ENCODE assay signal across 1 cellular context in the genomic region with DNA sequence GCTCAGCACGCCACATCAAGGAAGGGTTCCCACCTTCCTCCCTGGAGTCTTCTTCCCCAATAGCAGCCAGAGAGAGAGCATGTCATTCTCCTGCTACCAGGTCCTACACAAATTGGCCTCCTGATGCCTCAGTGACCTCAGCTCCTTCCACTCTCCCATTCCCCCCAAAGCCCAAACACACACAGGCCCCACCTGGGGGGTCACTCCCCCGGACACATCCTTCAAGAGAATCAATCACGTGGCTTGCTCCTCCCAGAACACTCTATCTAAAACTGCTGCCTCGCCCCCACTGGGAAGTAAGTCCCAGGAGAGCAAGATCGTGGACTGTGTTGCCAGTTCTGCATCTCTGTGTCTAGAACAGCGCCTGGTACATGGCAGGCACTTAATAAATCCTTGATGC.
TF ChIP-seq lines count a peak whose summit lies in the region.

No MANE protein-coding gene starts in this region.

TF ChIP-seq in IMR-90, 13 proteins besides CTCF, POLR2A, EP300 and RAD21:
- TF ChIP-seq SMC3 (IDR thresholded peaks at IDR 0.05; ENCODE audit: low read depth, low read length) (no peak), RCOR1 (IDR thresholded peaks at IDR 0.05; ENCODE audit: insufficient replicate concordance, low read length) (no peak), MAFK (IDR thresholded peaks at IDR 0.05; ENCODE audit: low read depth, low read length) (no peak), CHD1 (IDR thresholded peaks at IDR 0.05; ENCODE audit: low read depth, low read length) (no peak), RFX5 (IDR thresholded peaks at IDR 0.05; ENCODE audit: low read depth, low read length) (no peak), NFE2L2 (IDR thresholded peaks at IDR 0.05; ENCODE audit: low read depth, low read length) (no peak), BHLHE40 (IDR thresholded peaks at IDR 0.05; ENCODE audit: low read depth, low read length) (no peak), MAZ (IDR thresholded peaks at IDR 0.05; ENCODE audit: borderline replicate concordance, low read depth, low read length) (no peak), FOS (IDR thresholded peaks at IDR 0.05; ENCODE audit: low read depth, low read length) (no peak), CEBPB (IDR thresholded peaks at IDR 0.05; ENCODE audit: low read depth, low read length) (no peak), MXI1 (IDR thresholded peaks at IDR 0.05; ENCODE audit: borderline replicate concordance, low read depth, low read length) (no peak)
- TF ChIP-seq, protein P1, sequence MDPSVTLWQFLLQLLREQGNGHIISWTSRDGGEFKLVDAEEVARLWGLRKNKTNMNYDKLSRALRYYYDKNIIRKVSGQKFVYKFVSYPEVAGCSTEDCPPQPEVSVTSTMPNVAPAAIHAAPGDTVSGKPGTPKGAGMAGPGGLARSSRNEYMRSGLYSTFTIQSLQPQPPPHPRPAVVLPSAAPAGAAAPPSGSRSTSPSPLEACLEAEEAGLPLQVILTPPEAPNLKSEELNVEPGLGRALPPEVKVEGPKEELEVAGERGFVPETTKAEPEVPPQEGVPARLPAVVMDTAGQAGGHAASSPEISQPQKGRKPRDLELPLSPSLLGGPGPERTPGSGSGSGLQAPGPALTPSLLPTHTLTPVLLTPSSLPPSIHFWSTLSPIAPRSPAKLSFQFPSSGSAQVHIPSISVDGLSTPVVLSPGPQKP (IDR thresholded peaks at IDR 0.05; ENCODE audit: borderline replicate concordance, low read depth, low read length) = no peak
- TF ChIP-seq, protein P2, sequence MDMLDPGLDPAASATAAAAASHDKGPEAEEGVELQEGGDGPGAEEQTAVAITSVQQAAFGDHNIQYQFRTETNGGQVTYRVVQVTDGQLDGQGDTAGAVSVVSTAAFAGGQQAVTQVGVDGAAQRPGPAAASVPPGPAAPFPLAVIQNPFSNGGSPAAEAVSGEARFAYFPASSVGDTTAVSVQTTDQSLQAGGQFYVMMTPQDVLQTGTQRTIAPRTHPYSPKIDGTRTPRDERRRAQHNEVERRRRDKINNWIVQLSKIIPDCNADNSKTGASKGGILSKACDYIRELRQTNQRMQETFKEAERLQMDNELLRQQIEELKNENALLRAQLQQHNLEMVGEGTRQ (IDR thresholded peaks at IDR 0.05; ENCODE audit: low read depth, low read length) = no peak
